16 cellular contexts compared by ENCODE assay signal in the genomic region with DNA sequence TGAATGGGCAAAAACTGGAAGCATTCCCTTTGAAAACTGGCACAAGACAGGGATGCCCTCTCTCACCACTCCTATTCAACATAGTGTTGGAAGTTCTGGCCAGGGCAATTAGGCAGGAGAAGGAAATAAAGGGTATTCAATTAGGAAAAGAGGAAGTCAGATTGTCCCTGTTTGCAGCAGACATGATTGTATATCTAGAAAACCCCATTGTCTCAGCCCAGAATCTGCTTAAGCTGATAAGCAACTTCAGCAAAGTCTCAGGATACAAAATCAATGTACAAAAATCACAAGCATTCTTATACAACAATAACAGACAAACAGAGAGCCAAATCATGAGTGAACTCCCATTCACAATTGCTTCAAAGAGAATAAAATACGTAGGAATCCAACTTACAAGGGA. TPM values are rescaled to one million over a fixed set of nuclear protein-coding genes. Genes with fewer than 3 reads are reported as not detected.
"Had no signal": no experiment of that assay in that cellular context is flagged by ENCODE, and none has a peak within 500 bp of the region (broad histone marks: within the 10 kb centered on the region; RNA-seq: fewer than 3 reads in every experiment).

No MANE protein-coding gene starts in this region.

RNA-seq across cellular contexts. Expression of gene FREM3, which starts 18.3 kb away (rescaled TPM):
- total RNA-seq: kidney epithelial cell, left colon, left lobe of liver, left ventricle myocardium inferior, left ventricle myocardium superior, liver, lower leg skin, mammary epithelial cell, mesenteric fat pad, mesothelial cell of epicardium, mononuclear cell, mucosa of descending colon, myocyte had no signal
- polyA plus RNA-seq: hepatocyte, immature natural killer cell, keratinocyte, liver, mammary epithelial cell had no signal
